2 cellular contexts compared by ENCODE assay signal in the genomic region with DNA sequence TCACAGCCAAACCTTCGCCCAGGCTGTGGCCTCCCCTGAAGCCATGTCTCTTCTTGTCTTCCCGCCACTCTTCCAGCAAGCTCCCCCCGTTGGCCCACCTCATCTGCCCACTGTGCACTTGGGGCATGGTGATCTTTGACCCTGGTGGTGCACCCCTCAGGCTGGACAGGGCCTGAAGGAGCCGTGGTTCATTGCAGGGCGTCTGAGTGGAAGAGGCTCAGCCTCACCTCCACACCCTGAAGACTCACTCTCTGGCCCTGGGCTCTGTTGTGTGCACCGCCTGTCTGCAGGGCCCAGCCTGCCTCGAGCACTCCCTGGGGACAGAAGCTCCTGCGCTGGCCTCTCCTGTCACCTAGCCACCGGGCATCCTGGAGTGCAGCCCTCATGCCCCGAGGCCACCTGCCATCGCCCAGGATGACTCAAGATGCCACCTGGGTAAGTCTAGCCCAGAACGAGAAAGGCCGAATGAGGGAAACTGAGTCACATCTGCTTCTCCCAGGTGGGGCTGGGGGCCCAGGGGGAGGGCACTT.
TF ChIP-seq lines count a peak whose summit lies in the region.

No MANE protein-coding gene starts in this region.

TF ChIP-seq in SK-N-SH, 30 proteins besides CTCF, POLR2A, EP300 and RAD21 (continued from another document):
- TF ChIP-seq, protein P1, sequence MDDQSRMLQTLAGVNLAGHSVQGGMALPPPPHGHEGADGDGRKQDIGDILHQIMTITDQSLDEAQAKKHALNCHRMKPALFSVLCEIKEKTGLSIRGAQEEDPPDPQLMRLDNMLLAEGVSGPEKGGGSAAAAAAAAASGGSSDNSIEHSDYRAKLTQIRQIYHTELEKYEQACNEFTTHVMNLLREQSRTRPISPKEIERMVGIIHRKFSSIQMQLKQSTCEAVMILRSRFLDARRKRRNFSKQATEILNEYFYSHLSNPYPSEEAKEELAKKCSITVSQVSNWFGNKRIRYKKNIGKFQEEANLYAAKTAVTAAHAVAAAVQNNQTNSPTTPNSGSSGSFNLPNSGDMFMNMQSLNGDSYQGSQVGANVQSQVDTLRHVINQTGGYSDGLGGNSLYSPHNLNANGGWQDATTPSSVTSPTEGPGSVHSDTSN (IDR thresholded peaks at IDR 0.05) = no peak
- TF ChIP-seq, protein P2, sequence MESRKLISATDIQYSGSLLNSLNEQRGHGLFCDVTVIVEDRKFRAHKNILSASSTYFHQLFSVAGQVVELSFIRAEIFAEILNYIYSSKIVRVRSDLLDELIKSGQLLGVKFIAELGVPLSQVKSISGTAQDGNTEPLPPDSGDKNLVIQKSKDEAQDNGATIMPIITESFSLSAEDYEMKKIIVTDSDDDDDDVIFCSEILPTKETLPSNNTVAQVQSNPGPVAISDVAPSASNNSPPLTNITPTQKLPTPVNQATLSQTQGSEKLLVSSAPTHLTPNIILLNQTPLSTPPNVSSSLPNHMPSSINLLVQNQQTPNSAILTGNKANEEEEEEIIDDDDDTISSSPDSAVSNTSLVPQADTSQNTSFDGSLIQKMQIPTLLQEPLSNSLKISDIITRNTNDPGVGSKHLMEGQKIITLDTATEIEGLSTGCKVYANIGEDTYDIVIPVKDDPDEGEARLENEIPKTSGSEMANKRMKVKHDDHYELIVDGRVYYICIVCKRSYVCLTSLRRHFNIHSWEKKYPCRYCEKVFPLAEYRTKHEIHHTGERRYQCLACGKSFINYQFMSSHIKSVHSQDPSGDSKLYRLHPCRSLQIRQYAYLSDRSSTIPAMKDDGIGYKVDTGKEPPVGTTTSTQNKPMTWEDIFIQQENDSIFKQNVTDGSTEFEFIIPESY (IDR thresholded peaks at IDR 0.05; ENCODE audit: borderline replicate concordance, low read depth) = no peak
- TF ChIP-seq, protein P3, sequence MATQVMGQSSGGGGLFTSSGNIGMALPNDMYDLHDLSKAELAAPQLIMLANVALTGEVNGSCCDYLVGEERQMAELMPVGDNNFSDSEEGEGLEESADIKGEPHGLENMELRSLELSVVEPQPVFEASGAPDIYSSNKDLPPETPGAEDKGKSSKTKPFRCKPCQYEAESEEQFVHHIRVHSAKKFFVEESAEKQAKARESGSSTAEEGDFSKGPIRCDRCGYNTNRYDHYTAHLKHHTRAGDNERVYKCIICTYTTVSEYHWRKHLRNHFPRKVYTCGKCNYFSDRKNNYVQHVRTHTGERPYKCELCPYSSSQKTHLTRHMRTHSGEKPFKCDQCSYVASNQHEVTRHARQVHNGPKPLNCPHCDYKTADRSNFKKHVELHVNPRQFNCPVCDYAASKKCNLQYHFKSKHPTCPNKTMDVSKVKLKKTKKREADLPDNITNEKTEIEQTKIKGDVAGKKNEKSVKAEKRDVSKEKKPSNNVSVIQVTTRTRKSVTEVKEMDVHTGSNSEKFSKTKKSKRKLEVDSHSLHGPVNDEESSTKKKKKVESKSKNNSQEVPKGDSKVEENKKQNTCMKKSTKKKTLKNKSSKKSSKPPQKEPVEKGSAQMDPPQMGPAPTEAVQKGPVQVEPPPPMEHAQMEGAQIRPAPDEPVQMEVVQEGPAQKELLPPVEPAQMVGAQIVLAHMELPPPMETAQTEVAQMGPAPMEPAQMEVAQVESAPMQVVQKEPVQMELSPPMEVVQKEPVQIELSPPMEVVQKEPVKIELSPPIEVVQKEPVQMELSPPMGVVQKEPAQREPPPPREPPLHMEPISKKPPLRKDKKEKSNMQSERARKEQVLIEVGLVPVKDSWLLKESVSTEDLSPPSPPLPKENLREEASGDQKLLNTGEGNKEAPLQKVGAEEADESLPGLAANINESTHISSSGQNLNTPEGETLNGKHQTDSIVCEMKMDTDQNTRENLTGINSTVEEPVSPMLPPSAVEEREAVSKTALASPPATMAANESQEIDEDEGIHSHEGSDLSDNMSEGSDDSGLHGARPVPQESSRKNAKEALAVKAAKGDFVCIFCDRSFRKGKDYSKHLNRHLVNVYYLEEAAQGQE (IDR thresholded peaks at IDR 0.05; ENCODE audit: low read depth, low read length) = no peak

TF ChIP-seq in SK-N-SH treated with all-trans-retinoic acid at 6 μM for 48 hours, 23 proteins besides CTCF, POLR2A, EP300 and RAD21 (continued from another document):
- TF ChIP-seq ZFP30 (CRISPR knock-in tag; IDR thresholded peaks at IDR 0.05) (no peak), SNAI2 (CRISPR knock-in tag; IDR thresholded peaks at IDR 0.05) (no peak), TCF4 (CRISPR knock-in tag; IDR thresholded peaks at IDR 0.05; ENCODE audit: borderline replicate concordance) (no peak), ZNF565 (CRISPR knock-in tag; conservative IDR thresholded peaks at IDR 0.05; ENCODE audit: low read depth) (no peak)
- TF ChIP-seq, protein P4, sequence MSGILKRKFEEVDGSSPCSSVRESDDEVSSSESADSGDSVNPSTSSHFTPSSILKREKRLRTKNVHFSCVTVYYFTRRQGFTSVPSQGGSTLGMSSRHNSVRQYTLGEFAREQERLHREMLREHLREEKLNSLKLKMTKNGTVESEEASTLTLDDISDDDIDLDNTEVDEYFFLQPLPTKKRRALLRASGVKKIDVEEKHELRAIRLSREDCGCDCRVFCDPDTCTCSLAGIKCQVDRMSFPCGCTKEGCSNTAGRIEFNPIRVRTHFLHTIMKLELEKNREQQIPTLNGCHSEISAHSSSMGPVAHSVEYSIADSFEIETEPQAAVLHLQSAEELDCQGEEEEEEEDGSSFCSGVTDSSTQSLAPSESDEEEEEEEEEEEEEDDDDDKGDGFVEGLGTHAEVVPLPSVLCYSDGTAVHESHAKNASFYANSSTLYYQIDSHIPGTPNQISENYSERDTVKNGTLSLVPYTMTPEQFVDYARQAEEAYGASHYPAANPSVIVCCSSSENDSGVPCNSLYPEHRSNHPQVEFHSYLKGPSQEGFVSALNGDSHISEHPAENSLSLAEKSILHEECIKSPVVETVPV (CRISPR knock-in tag; IDR thresholded peaks at IDR 0.05) = no peak
- TF ChIP-seq, protein P5, sequence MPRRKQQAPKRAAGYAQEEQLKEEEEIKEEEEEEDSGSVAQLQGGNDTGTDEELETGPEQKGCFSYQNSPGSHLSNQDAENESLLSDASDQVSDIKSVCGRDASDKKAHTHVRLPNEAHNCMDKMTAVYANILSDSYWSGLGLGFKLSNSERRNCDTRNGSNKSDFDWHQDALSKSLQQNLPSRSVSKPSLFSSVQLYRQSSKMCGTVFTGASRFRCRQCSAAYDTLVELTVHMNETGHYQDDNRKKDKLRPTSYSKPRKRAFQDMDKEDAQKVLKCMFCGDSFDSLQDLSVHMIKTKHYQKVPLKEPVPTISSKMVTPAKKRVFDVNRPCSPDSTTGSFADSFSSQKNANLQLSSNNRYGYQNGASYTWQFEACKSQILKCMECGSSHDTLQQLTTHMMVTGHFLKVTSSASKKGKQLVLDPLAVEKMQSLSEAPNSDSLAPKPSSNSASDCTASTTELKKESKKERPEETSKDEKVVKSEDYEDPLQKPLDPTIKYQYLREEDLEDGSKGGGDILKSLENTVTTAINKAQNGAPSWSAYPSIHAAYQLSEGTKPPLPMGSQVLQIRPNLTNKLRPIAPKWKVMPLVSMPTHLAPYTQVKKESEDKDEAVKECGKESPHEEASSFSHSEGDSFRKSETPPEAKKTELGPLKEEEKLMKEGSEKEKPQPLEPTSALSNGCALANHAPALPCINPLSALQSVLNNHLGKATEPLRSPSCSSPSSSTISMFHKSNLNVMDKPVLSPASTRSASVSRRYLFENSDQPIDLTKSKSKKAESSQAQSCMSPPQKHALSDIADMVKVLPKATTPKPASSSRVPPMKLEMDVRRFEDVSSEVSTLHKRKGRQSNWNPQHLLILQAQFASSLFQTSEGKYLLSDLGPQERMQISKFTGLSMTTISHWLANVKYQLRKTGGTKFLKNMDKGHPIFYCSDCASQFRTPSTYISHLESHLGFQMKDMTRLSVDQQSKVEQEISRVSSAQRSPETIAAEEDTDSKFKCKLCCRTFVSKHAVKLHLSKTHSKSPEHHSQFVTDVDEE (CRISPR knock-in tag; IDR thresholded peaks at IDR 0.05) = no peak
- TF ChIP-seq, protein P6, sequence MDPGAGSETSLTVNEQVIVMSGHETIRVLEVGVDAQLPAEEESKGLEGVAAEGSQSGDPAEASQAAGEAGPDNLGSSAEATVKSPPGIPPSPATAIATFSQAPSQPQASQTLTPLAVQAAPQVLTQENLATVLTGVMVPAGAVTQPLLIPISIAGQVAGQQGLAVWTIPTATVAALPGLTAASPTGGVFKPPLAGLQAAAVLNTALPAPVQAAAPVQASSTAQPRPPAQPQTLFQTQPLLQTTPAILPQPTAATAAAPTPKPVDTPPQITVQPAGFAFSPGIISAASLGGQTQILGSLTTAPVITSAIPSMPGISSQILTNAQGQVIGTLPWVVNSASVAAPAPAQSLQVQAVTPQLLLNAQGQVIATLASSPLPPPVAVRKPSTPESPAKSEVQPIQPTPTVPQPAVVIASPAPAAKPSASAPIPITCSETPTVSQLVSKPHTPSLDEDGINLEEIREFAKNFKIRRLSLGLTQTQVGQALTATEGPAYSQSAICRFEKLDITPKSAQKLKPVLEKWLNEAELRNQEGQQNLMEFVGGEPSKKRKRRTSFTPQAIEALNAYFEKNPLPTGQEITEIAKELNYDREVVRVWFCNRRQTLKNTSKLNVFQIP (CRISPR knock-in tag; IDR thresholded peaks at IDR 0.05; ENCODE audit: borderline replicate concordance, low read depth) = no peak
